ENCODE assay signal across 1 cellular context in genomic region chr1:229381234-229381633, GRCh38.
TF ChIP-seq lines count a peak whose summit lies in the region.

No MANE protein-coding gene starts in this region.

TF ChIP-seq in GM12878, 131 proteins besides CTCF, POLR2A, EP300 and RAD21 (continued from another document):
- no peak for TF ChIP-seq E2F8 (IDR thresholded peaks at IDR 0.05; ENCODE audit: low read depth, partially characterized antibody)
- TF ChIP-seq CHD2 (IDR thresholded peaks at IDR 0.05; ENCODE audit: borderline replicate concordance, low read depth, low read length): no peak
- TF ChIP-seq ZBTB40 (IDR thresholded peaks at IDR 0.05; ENCODE audit: borderline replicate concordance): no peak
- no peak for TF ChIP-seq TAF1 (IDR thresholded peaks at IDR 0.05; ENCODE audit: borderline replicate concordance, low read depth, low read length)
